8 cellular contexts compared by ENCODE assay signal in genomic region chr1:207495816-207496792, GRCh38. TPM values are rescaled to one million over a fixed set of nuclear protein-coding genes. Genes with fewer than 3 reads are reported as not detected.
A peak's percentile ranks its signal among the peaks of the same experiment; 100 is the strongest.
DNase-seq lines count a peak whose midpoint lies in the region; TF ChIP-seq lines count a peak whose summit lies in the region.

Gene CR1 (plus strand): TSS chr1:207496157. CDS start chr1:207496268, 111 bp downstream.

- peak within 1 kb of the TSS; percentile 57 for H3K9ac ChIP-seq in H9 (ENCODE audit: extremely low read depth, insufficient read length, low read length)
- peak within 1 kb of the TSS; percentile 71 for H3K9ac ChIP-seq in iPS-18a (ENCODE audit: low read length)

- no peak within 1 kb of the TSS for H3K23ac ChIP-seq in H9 (ENCODE audit: insufficient read length, low read depth, low read length)

- H3K18ac ChIP-seq in H9 (ENCODE audit: insufficient read length, low read depth, low read length) = peak within 1 kb of the TSS; percentile 67

- no peak within 1 kb of the TSS for H2AK5ac ChIP-seq in H9 (ENCODE audit: insufficient read length, low read length)

- H2AFZ ChIP-seq in H9 (ENCODE audit: low read length) = peak within 1 kb of the TSS; percentile 27

- H3K4me1 ChIP-seq in H9 (ENCODE audit: insufficient read depth, low read length) = peaks cover 2% of the 10 kb centered on the region; the same call in 1 of the 2 replicates
- H3K4me1 ChIP-seq in iPS-18a (ENCODE audit: control insufficient read depth, low read depth, low read length) = no peaks in the 10 kb centered on the region
- no peaks in the 10 kb centered on the region for H3K4me1 ChIP-seq in Caco-2

- H3K4me3 ChIP-seq in GM06990 (replicated peaks; ENCODE audit: low read depth, low read length) = peak within 1 kb of the TSS; percentile 76
- peak within 1 kb of the TSS; percentile 60 for H3K4me3 ChIP-seq in iPS-18a (ENCODE audit: low read length)
- H3K4me3 ChIP-seq in Caco-2 (ENCODE audit: low read depth, low read length) = no peak within 1 kb of the TSS

- peak within 1 kb of the TSS; percentile 81 for H3K14ac ChIP-seq in H9 (ENCODE audit: insufficient read depth, low read length)

- no peaks in the 10 kb centered on the region for H3K79me1 ChIP-seq in H9 (ENCODE audit: insufficient read depth, low read depth, low read length, poor library complexity, severe bottlenecking)

- H3K9me3 ChIP-seq in H9 (ENCODE audit: control insufficient read depth, low read depth, low read length) = no peaks in the 10 kb centered on the region
- no peaks in the 10 kb centered on the region for H3K9me3 ChIP-seq in iPS-18a (ENCODE audit: control insufficient read depth, low read depth, low read length)
- H3K9me3 ChIP-seq in Caco-2 = no peaks in the 10 kb centered on the region

- no peak within 1 kb of the TSS for H4K91ac ChIP-seq in H9 (ENCODE audit: insufficient read length, low read depth, low read length)

- BruUV-seq in Caco-2 (replicated peaks; lab: Mats Ljungman, UMichigan) = no TSS peak

- no peaks in the 10 kb centered on the region for H3K27me3 ChIP-seq in GM06990 (replicated peaks; ENCODE audit: control insufficient read depth, insufficient read depth, low read length)
- peaks cover 7% of the 10 kb centered on the region; the same call in 1 of the 2 replicates for H3K27me3 ChIP-seq in H9 (ENCODE audit: insufficient read depth, low read length)
- H3K27me3 ChIP-seq in iPS-18a (ENCODE audit: control insufficient read depth, insufficient read depth, low read length) = peaks cover 41% of the 10 kb centered on the region
- no peaks in the 10 kb centered on the region for H3K27me3 ChIP-seq in Caco-2 (replicated peaks; ENCODE audit: control insufficient read depth, insufficient read depth, low read length)

- no peaks in the 10 kb centered on the region for H3K36me3 ChIP-seq in GM06990 (ENCODE audit: control insufficient read depth, insufficient read depth, low read length)
- H3K36me3 ChIP-seq in iPS-18a (ENCODE audit: control insufficient read depth, low read depth, low read length) = no peaks in the 10 kb centered on the region
- H3K36me3 ChIP-seq in Caco-2 (ENCODE audit: control insufficient read depth, insufficient read depth, low read length) = no peaks in the 10 kb centered on the region

- CTCF ChIA-PET in Caco-2 (lab: Charles Lee) = interaction anchor here (0.5 kb wide), 1 partner anchor 18 kb away, joined by 3 read pairs; no protein-coding TSS in a partner anchor

- peak within 1 kb of the TSS; percentile 89 for H3K4me2 ChIP-seq in H9 (ENCODE audit: insufficient read depth, insufficient read length, low read length)

- TF ChIP-seq CTCF in GM06990 (IDR thresholded peaks at IDR 0.05; ENCODE audit: insufficient read depth, low read length, poor library complexity, severe bottlenecking) (no peak), H9 (conservative IDR thresholded peaks at IDR 0.05) (no peak), Caco-2 (IDR thresholded peaks at IDR 0.05; ENCODE audit: insufficient read depth in 1 of 2, low read depth in 1 of 2, low read length in 1 of 2, severe bottlenecking in 1 of 2, unreplicated experiment in 1 of 2) (no peak)

- H2BK15ac ChIP-seq in H9 (ENCODE audit: low read depth, low read length) = no peak within 1 kb of the TSS

- no peaks in the 10 kb centered on the region for H3K79me2 ChIP-seq in H9 (ENCODE audit: insufficient read depth, low read length)

- H3K4ac ChIP-seq in H9 (ENCODE audit: low read depth, low read length) = no peak within 1 kb of the TSS

- H4K8ac ChIP-seq in H9 (replicated peaks; ENCODE audit: insufficient read length, low read depth, low read length) = no peak within 1 kb of the TSS

- WGBS in H9 (ENCODE audit: extremely low coverage, insufficient read length, low lambda C conversion rate) = no CpG with 5 or more reads among the region's 68 CpGs

- DNase-seq in GM06990 (ENCODE audit: extremely low read depth, insufficient read length) = peak; percentile 67
- DNase-seq in H9 = peak; percentile 51
- peak; percentile 51 to 59 for DNase-seq in NOMO-1 (lab: John Stamatoyannopoulos, UW; ENCODE audit: unreplicated experiment in 2 of 2)
- DNase-seq in activated naive CD4-positive, alpha-beta T cell treated with anti-CD3 and anti-CD28 coated beads, Interleukin-2, amount 50 U/mL, for 16 hours = peak; percentile 44
- DNase-seq in stimulated activated CD4-positive, alpha-beta T cell treated with anti-CD3 and anti-CD28 coated beads, Interleukin-12 subunit alpha, Interleukin-12 subunit beta, amount 100 ng/mL, for 4 hours = peak; percentile 26
- no peak for DNase-seq in Caco-2
- no peak for DNase-seq in NCI-H1694 (lab: John Stamatoyannopoulos, UW)

- no peak within 1 kb of the TSS for H2BK12ac ChIP-seq in H9 (ENCODE audit: insufficient read length, low read depth, low read length)

- no peak within 1 kb of the TSS for H3T11ph ChIP-seq in H9 (ENCODE audit: low read length)

- intact Hi-C loops in Caco-2 (cut with micrococcal nuclease; ENCODE audit: unreplicated experiment) = loop anchor here (5.0 kb wide), 4 partner anchors 74 to 514 kb away; no protein-coding TSS in a partner anchor

- no peak within 1 kb of the TSS for H3K56ac ChIP-seq in H9 (ENCODE audit: insufficient read length, low read depth, low read length)

- H3K4me1 Mint-ChIP-seq in H9 (peaks cover 9 to 10% of the 10 kb centered on the region in 2 experiments), Caco-2 (ENCODE audit: low read depth, unreplicated experiment) (no peaks in the 10 kb centered on the region)

- H3K36me3 Mint-ChIP-seq in H9 (ENCODE audit: insufficient read depth in 1 of 3, low read depth in 3 of 3) (no peaks in the 10 kb centered on the region; a peak in 1 of 7 replicates), Caco-2 (ENCODE audit: insufficient read depth, unreplicated experiment) (no peaks in the 10 kb centered on the region)

- H3K27me3 Mint-ChIP-seq in H9 (ENCODE audit: low read depth) = peaks cover 38% of the 10 kb centered on the region
- H3K27me3 Mint-ChIP-seq in Caco-2 (ENCODE audit: insufficient read depth, unreplicated experiment) = peaks cover 9% of the 10 kb centered on the region

- H2BK20ac ChIP-seq in H9 (ENCODE audit: low read depth, low read length, poor library complexity, severe bottlenecking) = no peak within 1 kb of the TSS

- H3K23me2 ChIP-seq in H9 (ENCODE audit: insufficient read length, low read depth, low read length, poor library complexity, severe bottlenecking) = peaks cover 9% of the 10 kb centered on the region

- H3K27ac ChIP-seq in H9 (ENCODE audit: insufficient read length, low read depth, low read length) (no peak within 1 kb of the TSS), iPS-18a (ENCODE audit: low read length) (no peak within 1 kb of the TSS)

- H3K9me3 Mint-ChIP-seq in H9 = no peaks in the 10 kb centered on the region
- no peaks in the 10 kb centered on the region for H3K9me3 Mint-ChIP-seq in Caco-2 (ENCODE audit: unreplicated experiment)

- no peak within 1 kb of the TSS for H2BK120ac ChIP-seq in H9 (ENCODE audit: low read depth, low read length, poor library complexity, severe bottlenecking)

- H2BK5ac ChIP-seq in H9 (ENCODE audit: insufficient read length, low read length) = no peak within 1 kb of the TSS

- no peaks in the 10 kb centered on the region for H4K20me1 ChIP-seq in H9 (ENCODE audit: control insufficient read depth, insufficient read depth, insufficient read length)

- POLR2A ChIA-PET in Caco-2 (lab: Charles Lee) = no interaction called here

- H3K27ac Mint-ChIP-seq in H9 (no peak within 1 kb of the TSS), Caco-2 (ENCODE audit: unreplicated experiment) (no peak within 1 kb of the TSS)

- peak within 1 kb of the TSS; percentile 43 for H4K5ac ChIP-seq in H9 (ENCODE audit: insufficient read length, low read depth, low read length)

- peak within 1 kb of the TSS; percentile 70 to 78 for H3K4me3 Mint-ChIP-seq in H9
- H3K4me3 Mint-ChIP-seq in Caco-2 (ENCODE audit: unreplicated experiment) = no peak within 1 kb of the TSS

RNA-seq across cellular contexts. Expression of gene CR1, which starts in this region (rescaled TPM):
- total RNA-seq in H9 (2021) (0.02 and 0.04 TPM in 2 replicates), Caco-2 (2022) (not detected in 2 replicates)

Comparison
In these comparisons a context has a peak if more than half of its experiments do, and no peak if none do; other contexts are left out.
1. Peak in DNase-seq, H3K9ac ChIP-seq and H3K4me2 ChIP-seq in H9; RNA of the gene not detected or under 1 TPM.
2. DNase-seq: peak in GM06990 (single experiment), NOMO-1 (2 of 2), activated naive CD4-positive, alpha-beta T cell treated with anti-CD3 and anti-CD28 coated beads, Interleukin-2, amount 50 U/mL, for 16 hours (single experiment) and stimulated activated CD4-positive, alpha-beta T cell treated with anti-CD3 and anti-CD28 coated beads, Interleukin-12 subunit alpha, Interleukin-12 subunit beta, amount 100 ng/mL, for 4 hours (single experiment); none in Caco-2 (0 of 2) and NCI-H1694 (single experiment).